ENCODE assay signal across 10 cellular contexts in the genomic region with DNA sequence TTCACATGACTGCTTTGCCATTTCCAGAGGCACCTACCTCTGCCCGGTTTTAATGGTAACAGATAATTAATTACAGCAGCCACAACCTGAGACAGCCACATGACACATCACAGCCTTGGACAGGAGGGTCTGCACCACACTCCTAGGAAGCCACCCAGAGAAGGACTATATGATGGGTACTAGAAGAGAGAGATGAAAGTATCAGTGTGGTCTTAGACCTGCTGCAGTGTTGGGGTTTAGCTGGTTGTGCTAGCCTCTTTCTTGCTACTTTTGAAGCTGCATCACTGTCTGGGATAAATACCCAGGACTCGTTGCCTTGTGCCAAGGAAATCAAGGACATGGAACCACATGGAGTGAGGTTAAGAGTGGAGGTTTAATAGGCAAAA.
"Had no signal": no experiment of that assay in that cellular context is flagged by ENCODE, and none has a peak within 500 bp of the region (broad histone marks: within the 10 kb centered on the region; RNA-seq: fewer than 3 reads in every experiment).

No MANE protein-coding gene starts in this region.

- H3K36me3 ChIP-seq: HAP-1 had no signal

- H3K9me3 ChIP-seq: HAP-1 had no signal

- H3K4me3 ChIP-seq: GM23248, GM23338, HAP-1 had no signal

- H3K9ac ChIP-seq: GM23248 had no signal

- H3K4me1 ChIP-seq: HAP-1 had no signal

- H3K27ac ChIP-seq: GM23248 had no signal

- H3K27ac Mint-ChIP-seq: GM23338, H9, HFFc6 had no signal

- FAIRE-seq: H1, H54 had no signal

- DNase-seq: GM23248, GOT3, H7, H9, HCEC 1CT, HFFc6 had no signal

- H3K4me3 Mint-ChIP-seq: GM23338, H9, HFFc6 had no signal
